10 cellular contexts compared by ENCODE assay signal in the genomic region with DNA sequence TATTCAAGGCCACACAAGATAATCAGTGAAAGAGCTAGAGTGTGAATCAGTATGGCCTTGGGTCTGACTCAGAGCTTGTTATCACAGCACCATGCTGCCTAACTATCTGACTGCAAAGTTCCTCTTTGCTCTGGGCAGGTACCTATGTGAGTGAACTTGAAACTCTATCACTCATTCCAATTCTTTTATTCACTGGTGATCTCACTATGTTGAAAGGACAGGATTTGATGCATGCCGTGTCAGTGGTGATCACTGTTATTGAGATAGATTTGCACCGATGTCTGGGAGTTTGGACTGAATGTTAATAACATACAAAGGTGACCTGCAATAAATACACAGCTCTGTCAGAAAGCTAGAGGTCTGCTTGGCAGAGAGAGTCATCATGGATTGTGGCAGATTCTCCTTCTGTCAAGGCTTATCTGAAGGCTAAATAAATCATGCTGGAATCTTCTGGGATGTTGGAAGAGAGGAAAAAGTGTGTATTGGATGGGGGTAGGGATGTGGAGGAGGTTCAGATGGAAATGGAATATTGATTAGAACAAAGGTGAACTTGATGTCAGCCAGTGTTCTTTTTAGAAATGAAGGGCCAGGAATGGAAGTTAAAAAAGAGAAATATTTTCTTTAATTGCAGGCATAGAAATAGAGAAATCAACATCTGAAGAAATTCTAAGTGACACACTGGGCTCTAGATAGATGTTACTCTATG.
DNase-seq lines count a peak whose midpoint lies in the region; ATAC-seq, FAIRE-seq and TF ChIP-seq lines count a peak whose summit lies in the region.
"Had no signal": no experiment of that assay in that cellular context is flagged by ENCODE, and none has a peak within 500 bp of the region (broad histone marks: within the 10 kb centered on the region; RNA-seq: fewer than 3 reads in every experiment).

No MANE protein-coding gene starts in this region.

- POLR2A ChIA-PET in HEK293T (lab: Yijun Ruan, JAX), result no interaction called here

- H3K4me3 ChIP-seq in endodermal cell (ENCODE audit: low read length), result no peak overlapping the region
- no peak overlapping the region for H3K4me3 ChIP-seq in prostate gland

- H3K27ac ChIP-seq in endodermal cell (ENCODE audit: low read depth, low read length), result no peak overlapping the region
- no peak overlapping the region for H3K27ac ChIP-seq in prostate gland

- CTCF ChIA-PET in HEK293T (lab: Yijun Ruan, JAX), result no interaction called here

- H3K4me1 Mint-ChIP-seq in endodermal cell, result peaks cover 62% of the 10 kb centered on the region

- H3K4me1 ChIP-seq in endodermal cell (ENCODE audit: control insufficient read depth, insufficient read depth, low read length) (peaks cover 20% of the 10 kb centered on the region), prostate gland (replicated peaks) (no peaks in the 10 kb centered on the region)

- peak; percentile 58; the same call in 1 of the 2 replicates for TF ChIP-seq POLR2A in GM12892 (IDR thresholded peaks at IDR 0.05; ENCODE audit: low read depth, low read length)
- TF ChIP-seq POLR2A in prostate gland (IDR thresholded peaks at IDR 0.05), result no peak

- H3K27me3 ChIP-seq in endodermal cell (ENCODE audit: control insufficient read depth, insufficient read depth, low read length, poor library complexity, severe bottlenecking) (no peaks in the 10 kb centered on the region), prostate gland (replicated peaks; ENCODE audit: insufficient read depth) (no peaks in the 10 kb centered on the region)

- H3K9me3 Mint-ChIP-seq in endodermal cell, result no peaks in the 10 kb centered on the region

- 0 to 39% methylated on average over 1 to 2 of the region's 2 CpGs for WGBS in endodermal cell (ENCODE audit: insufficient coverage in 1 of 2, insufficient read length in 1 of 2), 2 experiments
- WGBS in prostate gland, result 37% methylated on average over 2 of the region's 2 CpGs

- peak; percentile 88 for FAIRE-seq in GM12892 (lab: Jason Lieb, UNC)
- FAIRE-seq: frontal cortex had no signal

- peak overlapping the region; percentile 6 for H3K27ac Mint-ChIP-seq in endodermal cell

- intact Hi-C loops in prostate gland (cut with DNase I), result loop anchor here (10.0 kb wide), 2 partner anchors 55 to 175 kb away; no protein-coding TSS in a partner anchor

- no peak overlapping the region for H3K9ac ChIP-seq in endodermal cell (ENCODE audit: extremely low read depth, low read length, poor library complexity, severe bottlenecking)

- DNase-seq in GM12892 (ENCODE audit: insufficient read length) (no peak), GM20000 (ENCODE audit: low spot score) (peak; percentile 34), endodermal cell (no peak), HEK293T (ENCODE audit: extremely low spot score) (no peak), prostate gland (ENCODE audit: low spot score) (no peak), RPMI8226 (no peak), middle frontal gyrus (ENCODE audit: extremely low spot score, low spot score) (no peak)
- DNase-seq: NCI-H1436 treated with DMSO at 0.1 percent for 48 hours had no signal

- no peak for TF ChIP-seq CTCF in GM20000 (IDR thresholded peaks at IDR 0.05; ENCODE audit: extremely low read depth, missing control alignments)
- TF ChIP-seq CTCF in endodermal cell (conservative IDR thresholded peaks at IDR 0.05), result no peak
- no peak for TF ChIP-seq CTCF in prostate gland (IDR thresholded peaks at IDR 0.05)

- H3K9me3 ChIP-seq in endodermal cell (ENCODE audit: control insufficient read depth, low read length) (no peaks in the 10 kb centered on the region), prostate gland (no peaks in the 10 kb centered on the region)

- no peaks in the 10 kb centered on the region for H3K36me3 ChIP-seq in endodermal cell (ENCODE audit: control insufficient read depth, insufficient read depth, low read length)
- H3K36me3 ChIP-seq in prostate gland, result no peaks in the 10 kb centered on the region

- H3K4me3 Mint-ChIP-seq in endodermal cell, result no peak overlapping the region

- H3K27me3 Mint-ChIP-seq in endodermal cell (ENCODE audit: insufficient read depth), result no peaks in the 10 kb centered on the region

- ATAC-seq in HG03280 (IDR thresholded peaks at IDR 0.05; ENCODE audit: unreplicated experiment), result peak; percentile 48

- no peaks in the 10 kb centered on the region for H3K36me3 Mint-ChIP-seq in endodermal cell (ENCODE audit: low read depth)

TF ChIP-seq in HEK293T, 16 proteins besides CTCF, POLR2A, EP300 and RAD21:
- no peak for TF ChIP-seq ZNF384 (IDR thresholded peaks at IDR 0.05)
